ENCODE assay signal across 15 cellular contexts in the genomic region with DNA sequence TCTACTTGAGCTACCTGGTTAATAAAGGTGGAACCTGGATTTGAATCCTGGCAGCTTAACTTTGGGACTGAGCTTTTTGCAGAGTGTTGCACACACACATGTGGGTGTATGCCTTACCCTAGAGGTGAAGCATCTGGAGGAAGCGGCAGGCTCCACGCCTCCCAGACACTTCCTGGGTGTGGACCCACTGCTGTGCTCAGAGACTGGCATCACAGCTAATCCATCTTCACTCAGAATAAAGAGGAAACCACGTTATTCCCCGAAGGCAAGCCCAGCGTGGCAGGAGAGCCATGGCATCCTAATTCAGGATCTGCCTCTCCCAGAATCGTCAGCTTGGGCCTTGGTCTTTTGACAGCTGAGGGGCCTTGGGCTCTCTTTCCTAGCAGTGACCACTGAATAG. TPM values are rescaled to one million over a fixed set of nuclear protein-coding genes. Genes with fewer than 3 reads are reported as not detected.
A peak's percentile ranks its signal among the peaks of the same experiment; 100 is the strongest.
DNase-seq lines count a peak whose midpoint lies in the region; ATAC-seq, FAIRE-seq and TF ChIP-seq lines count a peak whose summit lies in the region.
"Had no signal": no experiment of that assay in that cellular context is flagged by ENCODE, and none has a peak within 500 bp of the region (broad histone marks: within the 10 kb centered on the region; RNA-seq: fewer than 3 reads in every experiment).

No MANE protein-coding gene starts in this region.

- no peak overlapping the region for H2AFZ ChIP-seq in hepatocyte

- H3K27ac ChIP-seq in right cardiac atrium (ENCODE audit: low read length) (no peak overlapping the region), hepatocyte (peak overlapping the region; percentile 79), upper lobe of right lung (no peak overlapping the region)
- H3K27ac ChIP-seq: left lung had no signal

- no peaks in the 10 kb centered on the region for H3K27me3 Mint-ChIP-seq in activated T-helper 1 cell treated with anti-CD3 and anti-CD28 coated beads, Interleukin-12 subunit alpha, Interleukin-12 subunit beta, Interleukin-2, Interleukin-4 antibody, amounts not matched to agents 30 ng/mL and 10 ng/mL and 1 ng/mL, durations not matched to agents 14 hours and 24 hours and 36 hours (ENCODE audit: insufficient read depth)

- H3K9me2 ChIP-seq in hepatocyte (replicated peaks; ENCODE audit: insufficient read depth), result no peaks in the 10 kb centered on the region

- no peaks in the 10 kb centered on the region for H3K9me3 ChIP-seq in right cardiac atrium (ENCODE audit: control insufficient read depth, low read length)
- no peaks in the 10 kb centered on the region for H3K9me3 ChIP-seq in hepatocyte (ENCODE audit: low read depth)
- H3K9me3 ChIP-seq in upper lobe of right lung, result no peaks in the 10 kb centered on the region
- H3K9me3 ChIP-seq: left lung had no signal

- H3K4me1 ChIP-seq in right cardiac atrium (ENCODE audit: control insufficient read depth, insufficient read depth, low read length) (peaks cover 15% of the 10 kb centered on the region), hepatocyte (ENCODE audit: insufficient read depth) (peaks cover 23% of the 10 kb centered on the region), upper lobe of right lung (peaks cover 14% of the 10 kb centered on the region)

- intact Hi-C loops in cardiac septum (cut with DNase I), result loop anchor here (5.0 kb wide), 2 partner anchors 145 to 165 kb away; a partner anchor contains a TSS
- intact Hi-C loops in right cardiac atrium (cut with DNase I), result loop anchor here in 3 of 4 donors (5.0 to 10.0 kb wide), 4 partner anchors 85 to 163 kb away; a partner anchor contains a TSS
- intact Hi-C loops in activated T-helper 1 cell treated with anti-CD3 and anti-CD28 coated beads, Interleukin-12 subunit alpha, Interleukin-12 subunit beta, Interleukin-2, Interleukin-4 antibody, amounts not matched to agents 30 ng/mL and 10 ng/mL and 1 ng/mL, durations not matched to agents 14 hours and 24 hours and 36 hours (cut with micrococcal nuclease), result no loop called here
- intact Hi-C loops in upper lobe of right lung (cut with DNase I), result no loop called here

- peaks cover 27% of the 10 kb centered on the region for H3K4me1 Mint-ChIP-seq in activated T-helper 1 cell treated with anti-CD3 and anti-CD28 coated beads, Interleukin-12 subunit alpha, Interleukin-12 subunit beta, Interleukin-2, Interleukin-4 antibody, amounts not matched to agents 30 ng/mL and 10 ng/mL and 1 ng/mL, durations not matched to agents 14 hours and 24 hours and 36 hours (ENCODE audit: low read depth)

- no peak overlapping the region for H3K27ac Mint-ChIP-seq in activated T-helper 1 cell treated with anti-CD3 and anti-CD28 coated beads, Interleukin-12 subunit alpha, Interleukin-12 subunit beta, Interleukin-2, Interleukin-4 antibody, amounts not matched to agents 30 ng/mL and 10 ng/mL and 1 ng/mL, durations not matched to agents 14 hours and 24 hours and 36 hours

- FAIRE-seq in GM19239 (lab: Jason Lieb, UNC), result no peak
- FAIRE-seq: frontal cortex had no signal

- no peak overlapping the region for H3K4me3 Mint-ChIP-seq in activated T-helper 1 cell treated with anti-CD3 and anti-CD28 coated beads, Interleukin-12 subunit alpha, Interleukin-12 subunit beta, Interleukin-2, Interleukin-4 antibody, amounts not matched to agents 30 ng/mL and 10 ng/mL and 1 ng/mL, durations not matched to agents 14 hours and 24 hours and 36 hours

- no peaks in the 10 kb centered on the region for H4K20me1 ChIP-seq in hepatocyte (ENCODE audit: insufficient read depth, poor library complexity, severe bottlenecking)

- H3K27me3 ChIP-seq in right cardiac atrium (ENCODE audit: control insufficient read depth, insufficient read depth), result no peaks in the 10 kb centered on the region
- no peaks in the 10 kb centered on the region for H3K27me3 ChIP-seq in hepatocyte
- H3K27me3 ChIP-seq in upper lobe of right lung, result no peaks in the 10 kb centered on the region
- H3K27me3 ChIP-seq: left lung had no signal

- H3K4me2 ChIP-seq in hepatocyte, result no peak overlapping the region

- H3K4me3 ChIP-seq in right cardiac atrium (ENCODE audit: low read length), result no peak overlapping the region
- H3K4me3 ChIP-seq in hepatocyte, result no peak overlapping the region
- no peak overlapping the region for H3K4me3 ChIP-seq in upper lobe of right lung
- H3K4me3 ChIP-seq: left lung had no signal

- no peaks in the 10 kb centered on the region for H3K79me2 ChIP-seq in hepatocyte

- DNase-seq in cardiac septum (ENCODE audit: low spot score), result peak; percentile 17
- DNase-seq in right cardiac atrium, result no peak
- DNase-seq in activated T-helper 1 cell treated with anti-CD3 and anti-CD28 coated beads, Interleukin-12 subunit alpha, Interleukin-12 subunit beta, Interleukin-2, Interleukin-4 antibody, amounts not matched to agents 30 ng/mL and 10 ng/mL and 1 ng/mL, durations not matched to agents 14 hours and 24 hours and 36 hours (ENCODE audit: low spot score), result peak; percentile 26
- DNase-seq in hepatocyte (ENCODE audit: low spot score), result no peak
- no peak for DNase-seq in upper lobe of right lung
- no peak for DNase-seq in GM19239 (ENCODE audit: insufficient read length, low spot score)
- DNase-seq in AG20443 (ENCODE audit: low spot score), result no peak
- no peak for DNase-seq in putamen (ENCODE audit: low spot score)
- DNase-seq: EL, KBM-7, NCI-H2029 treated with DMSO at 0.1 percent for 48 hours, SW 1271 had no signal

- no peaks in the 10 kb centered on the region for H3K36me3 Mint-ChIP-seq in activated T-helper 1 cell treated with anti-CD3 and anti-CD28 coated beads, Interleukin-12 subunit alpha, Interleukin-12 subunit beta, Interleukin-2, Interleukin-4 antibody, amounts not matched to agents 30 ng/mL and 10 ng/mL and 1 ng/mL, durations not matched to agents 14 hours and 24 hours and 36 hours (ENCODE audit: low read depth)

- no peak for ATAC-seq in right cardiac atrium
- ATAC-seq in upper lobe of right lung, result peak; percentile 50

- 75% methylated on average over 6 of the region's 6 CpGs for WGBS in right cardiac atrium
- WGBS in hepatocyte (ENCODE audit: low lambda C conversion rate, missing lambda C conversion rate), result 89% methylated on average over 6 of the region's 6 CpGs

- H3K36me3 ChIP-seq in hepatocyte (replicated peaks; ENCODE audit: insufficient read depth, low read depth), result no peaks in the 10 kb centered on the region
- no peaks in the 10 kb centered on the region for H3K36me3 ChIP-seq in upper lobe of right lung
- H3K36me3 ChIP-seq: left lung had no signal

- TF ChIP-seq CTCF in hepatocyte (IDR thresholded peaks at IDR 0.05; ENCODE audit: poor library complexity), result no peak
- no peak for TF ChIP-seq CTCF in upper lobe of right lung (IDR thresholded peaks at IDR 0.05)

- H3K9me3 Mint-ChIP-seq in activated T-helper 1 cell treated with anti-CD3 and anti-CD28 coated beads, Interleukin-12 subunit alpha, Interleukin-12 subunit beta, Interleukin-2, Interleukin-4 antibody, amounts not matched to agents 30 ng/mL and 10 ng/mL and 1 ng/mL, durations not matched to agents 14 hours and 24 hours and 36 hours, result no peaks in the 10 kb centered on the region

RNA-seq across cellular contexts. Expression of a gene that starts 25.5 kb away (rescaled TPM):
- total RNA-seq in cardiac septum (1.1 TPM), right cardiac atrium (1 to 10 TPM in 1 of 4 donors, under 1 TPM in 2, not detected in 1; 0.26 to 1.8 (median 0.96) TPM), hepatocyte (0.63 TPM in 1 of 2 replicates, not detected in the other), upper lobe of right lung (0.87 TPM)
- polyA plus RNA-seq in right cardiac atrium (0.84 TPM), hepatocyte (2.1 TPM in 1 of 2 replicates, not detected in the other)
- 0.32 TPM in 1 of 2 replicates, not detected in the other for total RNA-seq in activated T-helper 1 cell treated with anti-CD3 and anti-CD28 coated beads, Interleukin-12 subunit alpha, Interleukin-12 subunit beta, Interleukin-2, Interleukin-4 antibody, amounts not matched to agents 30 ng/mL and 10 ng/mL and 1 ng/mL, durations not matched to agents 14 hours and 24 hours and 36 hours

RNA-seq across cellular contexts. Expression of a gene that starts 45.0 kb away (rescaled TPM):
- total RNA-seq in cardiac septum (505 TPM), right cardiac atrium (100 to 1,000 TPM; 480 to 768 (median 570) TPM), hepatocyte (not detected in 2 replicates), upper lobe of right lung (not detected)
- polyA plus RNA-seq in right cardiac atrium (622 TPM), hepatocyte (not detected in 2 replicates)
- total RNA-seq in activated T-helper 1 cell treated with anti-CD3 and anti-CD28 coated beads, Interleukin-12 subunit alpha, Interleukin-12 subunit beta, Interleukin-2, Interleukin-4 antibody, amounts not matched to agents 30 ng/mL and 10 ng/mL and 1 ng/mL, durations not matched to agents 14 hours and 24 hours and 36 hours, result not detected in 2 replicates
- total RNA-seq: cerebellum, frontal cortex had no signal

RNA-seq across cellular contexts. Expression of a gene that starts 56.7 kb away (rescaled TPM):
- total RNA-seq in cardiac septum (266 TPM), right cardiac atrium (100 to 1,000 TPM; 179 to 274 (median 239) TPM), hepatocyte (252 and 266 TPM in 2 replicates), upper lobe of right lung (79.7 TPM)
- polyA plus RNA-seq in right cardiac atrium (348 TPM), hepatocyte (212 and 218 TPM in 2 replicates)
- total RNA-seq in activated T-helper 1 cell treated with anti-CD3 and anti-CD28 coated beads, Interleukin-12 subunit alpha, Interleukin-12 subunit beta, Interleukin-2, Interleukin-4 antibody, amounts not matched to agents 30 ng/mL and 10 ng/mL and 1 ng/mL, durations not matched to agents 14 hours and 24 hours and 36 hours, result 90.1 and 97.5 TPM in 2 replicates

Comparison
In these comparisons a context has a peak if more than half of its experiments do, and no peak if none do; other contexts are left out.
1. DNase-seq: peak in cardiac septum (single experiment) and activated T-helper 1 cell treated with anti-CD3 and anti-CD28 coated beads, Interleukin-12 subunit alpha, Interleukin-12 subunit beta, Interleukin-2, Interleukin-4 antibody, amounts not matched to agents 30 ng/mL and 10 ng/mL and 1 ng/mL, durations not matched to agents 14 hours and 24 hours and 36 hours (single experiment); none in right cardiac atrium (0 of 3), hepatocyte (single experiment), upper lobe of right lung (single experiment), GM19239 (single experiment), AG20443 (single experiment) and putamen (single experiment).
2. RNA of a gene that starts 45.0 kb away (total RNA-seq): 480 to 768 TPM in right cardiac atrium and 505 TPM in cardiac septum (single experiment); not detected in upper lobe of right lung (single experiment), not detected in activated T-helper 1 cell treated with anti-CD3 and anti-CD28 coated beads, Interleukin-12 subunit alpha, Interleukin-12 subunit beta, Interleukin-2, Interleukin-4 antibody, amounts not matched to agents 30 ng/mL and 10 ng/mL and 1 ng/mL, durations not matched to agents 14 hours and 24 hours and 36 hours and not detected in hepatocyte; every median in the first group is over 100 times any median in the second.
3. intact Hi-C loops: an anchor here in cardiac septum (5.0 kb wide) and right cardiac atrium (5.0 to 10.0 kb wide); none called in activated T-helper 1 cell treated with anti-CD3 and anti-CD28 coated beads, Interleukin-12 subunit alpha, Interleukin-12 subunit beta, Interleukin-2, Interleukin-4 antibody, amounts not matched to agents 30 ng/mL and 10 ng/mL and 1 ng/mL, durations not matched to agents 14 hours and 24 hours and 36 hours and upper lobe of right lung.